1 cellular context compared by ENCODE assay signal in the genomic region with DNA sequence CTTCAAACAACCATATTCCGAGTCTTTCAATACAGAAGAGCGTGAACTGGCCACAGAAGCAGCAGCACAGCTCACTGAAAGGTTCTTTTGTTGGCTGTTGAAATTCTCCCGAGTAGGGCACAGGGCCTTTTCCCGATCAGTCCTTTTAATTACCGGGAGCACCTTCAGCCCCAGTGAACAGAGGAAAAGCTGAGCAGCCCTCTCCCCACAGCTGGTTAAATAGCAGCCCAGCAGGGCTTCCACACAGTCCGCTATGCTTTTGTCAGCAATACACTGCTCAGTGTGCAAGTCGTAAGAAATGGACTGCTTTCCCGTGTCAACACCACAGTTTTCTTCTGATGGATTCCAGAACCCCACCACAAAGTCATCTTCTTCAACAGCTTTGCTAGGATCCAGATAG.
TF ChIP-seq lines count a peak whose summit lies in the region.

No MANE protein-coding gene starts in this region.

TF ChIP-seq in GM23338, 12 proteins besides CTCF, POLR2A, EP300 and RAD21 (continued from another document):
- no peak for TF ChIP-seq JUNB (IDR thresholded peaks at IDR 0.05; ENCODE audit: unreplicated experiment)
